9 cellular contexts compared by ENCODE assay signal in genomic region chr17:83195330-83196087, GRCh38.
DNase-seq lines count a peak whose midpoint lies in the region; ATAC-seq and TF ChIP-seq lines count a peak whose summit lies in the region.
"Had no signal": no experiment of that assay in that cellular context is flagged by ENCODE, and none has a peak within 500 bp of the region (broad histone marks: within the 10 kb centered on the region; RNA-seq: fewer than 3 reads in every experiment).

No MANE protein-coding gene starts in this region.

- no peaks in the 10 kb centered on the region for H3K9me3 ChIP-seq in gastroesophageal sphincter
- H3K9me3 ChIP-seq in gastrocnemius medialis = no peaks in the 10 kb centered on the region
- H3K9me3 ChIP-seq in transverse colon = no peaks in the 10 kb centered on the region

- H3K4me1 ChIP-seq in gastroesophageal sphincter (peaks cover 0 to 64% (median 19%) of the 10 kb centered on the region in 3 donors), gastrocnemius medialis (peaks cover 25 to 33% of the 10 kb centered on the region in 2 donors), transverse colon (peaks cover 0 to 29% (median 4%) of the 10 kb centered on the region in 4 donors)

- H3K27ac ChIP-seq in gastroesophageal sphincter (peak overlapping the region; percentile 4 to 73 (median 68)), gastrocnemius medialis (peak overlapping the region; percentile 37 to 62 (median 60)), transverse colon (peak overlapping the region in 1 of 4 donors; percentile 3)

- TF ChIP-seq EP300 in gastroesophageal sphincter (IDR thresholded peaks at IDR 0.05) = no peak
- no peak for TF ChIP-seq EP300 in transverse colon (IDR thresholded peaks at IDR 0.05; ENCODE audit: low read depth)

- TF ChIP-seq POLR2A in gastroesophageal sphincter (IDR thresholded peaks at IDR 0.05) = no peak
- TF ChIP-seq POLR2A in gastrocnemius medialis (IDR thresholded peaks at IDR 0.05) = no peak
- no peak for TF ChIP-seq POLR2A in transverse colon (IDR thresholded peaks at IDR 0.05)

- H3K4me3 ChIP-seq in gastroesophageal sphincter = no peak overlapping the region
- no peak overlapping the region for H3K4me3 ChIP-seq in gastrocnemius medialis
- no peak overlapping the region for H3K4me3 ChIP-seq in transverse colon

- WGBS in gastroesophageal sphincter (ENCODE audit: low coverage in 1 of 2), 2 donors = 43% methylated on average over 6 of the region's 21 CpGs; no CpG with 5 or more reads in 1 of the 2 donors
- 30 to 60% methylated on average over 2 to 21 of the region's 21 CpGs for WGBS in transverse colon (ENCODE audit: low coverage in 1 of 2), 2 donors

- H3K36me3 ChIP-seq in gastroesophageal sphincter (no peaks in the 10 kb centered on the region), gastrocnemius medialis (no peaks in the 10 kb centered on the region), transverse colon (no peaks in the 10 kb centered on the region)

- H3K27me3 ChIP-seq in gastroesophageal sphincter = no peaks in the 10 kb centered on the region
- peaks cover 0 to 4% (median 0%) of the 10 kb centered on the region in 3 donors for H3K27me3 ChIP-seq in gastrocnemius medialis
- no peaks in the 10 kb centered on the region for H3K27me3 ChIP-seq in transverse colon

- peak; percentile 78 for DNase-seq in Daoy (ENCODE audit: low read depth)
- peak; percentile 70 for DNase-seq in T1000 (lab: John Stamatoyannopoulos, UW)
- DNase-seq in gastrocnemius medialis = peak; percentile 9 to 58
- no peak for DNase-seq in G401 (ENCODE audit: low spot score)
- DNase-seq in transverse colon = no peak
- DNase-seq in DMS53 (lab: John Stamatoyannopoulos, UW) = no peak
- DNase-seq: NCI-H2227 treated with DMSO at 0.1 percent for 48 hours had no signal

- in situ Hi-C loops in gastrocnemius medialis (cut with MboI; ENCODE audit: low sequenced_read_pairs in 4 of 4) (no loop called here), G401 (cut with HindIII; ENCODE audit: low sequenced_read_pairs) (no loop called here), transverse colon (cut with MboI; ENCODE audit: low pct_ligation_motif_present in 1 of 4, low pct_unique_long_range_greater_than_20kb in 1 of 4, low sequenced_read_pairs in 3 of 4) (no loop called here)

- ATAC-seq in gastroesophageal sphincter (peak; percentile 50), gastrocnemius medialis (peak; percentile 2 to 16), HG02623 (IDR thresholded peaks at IDR 0.05; ENCODE audit: unreplicated experiment) (no peak)

- intact Hi-C loops in gastrocnemius medialis (cut with DNase I; ENCODE audit: low total_unique reads) (no loop called here), transverse colon (cut with DNase I; ENCODE audit: low total_unique reads) (no loop called here)

- TF ChIP-seq CTCF in gastroesophageal sphincter (IDR thresholded peaks at IDR 0.05) (peak in 1 of 4 experiments; percentile 24), gastrocnemius medialis (IDR thresholded peaks at IDR 0.05 in 4 of 5, conservative IDR thresholded peaks at IDR 0.05 in 1 of 5) (no peak), transverse colon (IDR thresholded peaks at IDR 0.05) (no peak)

Comparison
In these comparisons a context has a peak if more than half of its experiments do, and no peak if none do; other contexts are left out.
1. DNase-seq: peak in Daoy (single experiment), T1000 (single experiment) and gastrocnemius medialis (2 of 2); none in G401 (single experiment), transverse colon (single experiment) and DMS53 (single experiment).